12 cellular contexts compared by ENCODE assay signal in the genomic region with DNA sequence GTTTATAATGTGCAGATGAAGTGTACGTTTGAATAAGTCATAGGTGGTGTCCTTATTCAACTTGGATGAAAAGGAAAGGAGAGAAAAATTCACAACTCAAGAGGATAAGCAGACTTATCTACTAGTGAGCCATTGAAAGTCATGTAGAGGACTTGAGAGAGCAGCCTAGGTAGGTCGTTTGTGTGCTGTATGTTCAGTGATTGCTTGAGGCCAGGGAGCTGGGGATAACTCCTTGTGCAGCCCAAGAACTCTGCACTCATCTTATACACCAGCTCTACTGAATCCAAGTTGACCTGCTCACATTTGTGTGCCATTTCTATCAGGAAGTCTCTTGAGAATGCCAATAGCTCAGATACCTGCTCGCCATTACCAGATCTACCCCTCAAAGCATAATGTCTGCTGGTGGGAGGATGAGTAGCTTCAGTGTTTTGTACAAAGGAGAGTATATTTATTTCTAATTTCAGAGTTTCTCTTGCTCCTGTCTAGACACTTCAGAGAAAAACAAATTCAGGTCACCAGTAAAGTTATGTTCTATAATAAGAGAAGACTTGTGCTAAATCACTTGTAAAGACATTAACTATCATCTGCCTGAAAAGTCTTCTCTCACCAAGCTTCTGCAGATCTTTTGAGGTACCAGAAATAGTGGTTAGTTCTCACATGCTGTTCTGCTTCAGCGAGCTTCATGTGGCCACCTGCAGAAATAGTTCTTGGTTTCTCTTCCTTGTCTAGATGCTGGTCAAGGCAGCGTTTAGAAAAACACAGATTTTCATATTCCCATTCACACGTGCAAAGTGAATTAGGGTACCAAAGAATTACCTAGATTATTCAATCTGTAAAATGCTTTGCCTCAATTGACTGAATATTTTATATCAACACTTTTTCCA. TPM values are rescaled to one million over a fixed set of nuclear protein-coding genes. Genes with fewer than 3 reads are reported as not detected.
DNase-seq lines count a peak whose midpoint lies in the region; ATAC-seq lines count a peak whose summit lies in the region.
"Had no signal": no experiment of that assay in that cellular context is flagged by ENCODE, and none has a peak within 500 bp of the region (broad histone marks: within the 10 kb centered on the region; RNA-seq: fewer than 3 reads in every experiment).

No MANE protein-coding gene starts in this region.

- peak overlapping the region; percentile 31 for H3K27ac Mint-ChIP-seq in stimulated activated naive CD8-positive, alpha-beta T cell treated with anti-CD3 and anti-CD28 coated beads, Interleukin-15, Interleukin-2, amounts not matched to agents 100 ng/mL and 50 ng/mL, for 24 hours
- H3K27ac Mint-ChIP-seq in T-helper 2 cell treated with Interferon-gamma antibody and Interleukin-4, amounts not matched to agents 5 μg/mL and 100 μg/mL, for 36 hours = no peak overlapping the region
- H3K27ac Mint-ChIP-seq in activated T-helper 2 cell treated with anti-CD3 and anti-CD28 coated beads, Interferon-gamma antibody, Interleukin-2, Interleukin-4, amounts not matched to agents 10 μg/mL and 5 μg/mL and 100 μg/mL, durations not matched to agents 14 hours and 24 hours and 36 hours = no peak overlapping the region

- intact Hi-C loops in activated T-helper 2 cell treated with anti-CD3 and anti-CD28 coated beads, Interferon-gamma antibody, Interleukin-2, Interleukin-4, amounts not matched to agents 10 μg/mL and 5 μg/mL and 100 μg/mL, durations not matched to agents 14 hours and 24 hours and 36 hours (cut with micrococcal nuclease) = no loop called here

- H3K9me3 Mint-ChIP-seq in stimulated activated naive CD8-positive, alpha-beta T cell treated with anti-CD3 and anti-CD28 coated beads, Interleukin-15, Interleukin-2, amounts not matched to agents 100 ng/mL and 50 ng/mL, for 24 hours = peaks cover 3% of the 10 kb centered on the region
- H3K9me3 Mint-ChIP-seq in T-helper 2 cell treated with Interferon-gamma antibody and Interleukin-4, amounts not matched to agents 5 μg/mL and 100 μg/mL, for 36 hours = no peaks in the 10 kb centered on the region
- no peaks in the 10 kb centered on the region for H3K9me3 Mint-ChIP-seq in activated T-helper 2 cell treated with anti-CD3 and anti-CD28 coated beads, Interferon-gamma antibody, Interleukin-2, Interleukin-4, amounts not matched to agents 10 μg/mL and 5 μg/mL and 100 μg/mL, durations not matched to agents 14 hours and 24 hours and 36 hours

- H3K27me3 Mint-ChIP-seq in stimulated activated naive CD8-positive, alpha-beta T cell treated with anti-CD3 and anti-CD28 coated beads, Interleukin-15, Interleukin-2, amounts not matched to agents 100 ng/mL and 50 ng/mL, for 24 hours = no peaks in the 10 kb centered on the region
- H3K27me3 Mint-ChIP-seq in T-helper 2 cell treated with Interferon-gamma antibody and Interleukin-4, amounts not matched to agents 5 μg/mL and 100 μg/mL, for 36 hours (ENCODE audit: low read depth) = no peaks in the 10 kb centered on the region
- H3K27me3 Mint-ChIP-seq in activated T-helper 2 cell treated with anti-CD3 and anti-CD28 coated beads, Interferon-gamma antibody, Interleukin-2, Interleukin-4, amounts not matched to agents 10 μg/mL and 5 μg/mL and 100 μg/mL, durations not matched to agents 14 hours and 24 hours and 36 hours (ENCODE audit: low read depth) = no peaks in the 10 kb centered on the region

- no peak for ATAC-seq in stimulated activated naive CD8-positive, alpha-beta T cell treated with anti-CD3 and anti-CD28 coated beads, Interleukin-15, Interleukin-2, amounts not matched to agents 100 U/mL and 50 U/mL, for 24 hours
- peak; percentile 92 for ATAC-seq in HG02763 (IDR thresholded peaks at IDR 0.05; ENCODE audit: unreplicated experiment)

- peaks cover 70% of the 10 kb centered on the region for H3K4me1 Mint-ChIP-seq in stimulated activated naive CD8-positive, alpha-beta T cell treated with anti-CD3 and anti-CD28 coated beads, Interleukin-15, Interleukin-2, amounts not matched to agents 100 ng/mL and 50 ng/mL, for 24 hours (ENCODE audit: low read depth)
- peaks cover 28% of the 10 kb centered on the region for H3K4me1 Mint-ChIP-seq in T-helper 2 cell treated with Interferon-gamma antibody and Interleukin-4, amounts not matched to agents 5 μg/mL and 100 μg/mL, for 36 hours (ENCODE audit: low read depth)
- peaks cover 23% of the 10 kb centered on the region for H3K4me1 Mint-ChIP-seq in activated T-helper 2 cell treated with anti-CD3 and anti-CD28 coated beads, Interferon-gamma antibody, Interleukin-2, Interleukin-4, amounts not matched to agents 10 μg/mL and 5 μg/mL and 100 μg/mL, durations not matched to agents 14 hours and 24 hours and 36 hours (ENCODE audit: low read depth)

- no peak overlapping the region for H3K4me3 Mint-ChIP-seq in stimulated activated naive CD8-positive, alpha-beta T cell treated with anti-CD3 and anti-CD28 coated beads, Interleukin-15, Interleukin-2, amounts not matched to agents 100 ng/mL and 50 ng/mL, for 24 hours
- no peak overlapping the region for H3K4me3 Mint-ChIP-seq in T-helper 2 cell treated with Interferon-gamma antibody and Interleukin-4, amounts not matched to agents 5 μg/mL and 100 μg/mL, for 36 hours
- H3K4me3 Mint-ChIP-seq in activated T-helper 2 cell treated with anti-CD3 and anti-CD28 coated beads, Interferon-gamma antibody, Interleukin-2, Interleukin-4, amounts not matched to agents 10 μg/mL and 5 μg/mL and 100 μg/mL, durations not matched to agents 14 hours and 24 hours and 36 hours (ENCODE audit: low read depth) = no peak overlapping the region

- peaks cover 15% of the 10 kb centered on the region for H3K36me3 Mint-ChIP-seq in stimulated activated naive CD8-positive, alpha-beta T cell treated with anti-CD3 and anti-CD28 coated beads, Interleukin-15, Interleukin-2, amounts not matched to agents 100 ng/mL and 50 ng/mL, for 24 hours (ENCODE audit: low read depth)
- H3K36me3 Mint-ChIP-seq in T-helper 2 cell treated with Interferon-gamma antibody and Interleukin-4, amounts not matched to agents 5 μg/mL and 100 μg/mL, for 36 hours (ENCODE audit: low read depth) = peaks cover 22% of the 10 kb centered on the region
- H3K36me3 Mint-ChIP-seq in activated T-helper 2 cell treated with anti-CD3 and anti-CD28 coated beads, Interferon-gamma antibody, Interleukin-2, Interleukin-4, amounts not matched to agents 10 μg/mL and 5 μg/mL and 100 μg/mL, durations not matched to agents 14 hours and 24 hours and 36 hours (ENCODE audit: low read depth) = peaks cover 21% of the 10 kb centered on the region

- DNase-seq in stimulated activated naive CD8-positive, alpha-beta T cell treated with anti-CD3 and anti-CD28 coated beads, Interleukin-15, Interleukin-2, amounts not matched to agents 100 U/mL and 50 U/mL, for 24 hours = no peak
- DNase-seq in NAMALWA (ENCODE audit: low spot score) (peak; percentile 97), superior temporal gyrus (ENCODE audit: extremely low spot score) (peak; percentile 26), NCI-H69 (lab: John Stamatoyannopoulos, UW) (no peak)
- DNase-seq in T-helper 2 cell treated with Interferon-gamma antibody and Interleukin-4, amounts not matched to agents 5 μg/mL and 100 μg/mL, for 36 hours (ENCODE audit: low spot score) = no peak
- DNase-seq in activated T-helper 2 cell treated with anti-CD3 and anti-CD28 coated beads, Interferon-gamma antibody, Interleukin-2, Interleukin-4, amounts not matched to agents 10 μg/mL and 5 μg/mL and 100 μg/mL, durations not matched to agents 14 hours and 24 hours and 36 hours (ENCODE audit: low spot score) = no peak
- DNase-seq: activated CD4-positive, alpha-beta T cell treated with anti-CD3 and anti-CD28 coated beads, Interleukin-2, amount 50 U/mL, for 1 hour; islet precursor cell; NCI-H524 treated with DMSO at 0.1 percent for 48 hours; testis had no signal

RNA-seq across cellular contexts. Expression of a gene that starts 10.8 kb away (rescaled TPM):
- 71.0 and 73.0 TPM in 2 replicates for total RNA-seq in activated T-helper 2 cell treated with anti-CD3 and anti-CD28 coated beads, Interferon-gamma antibody, Interleukin-2, Interleukin-4, amounts not matched to agents 10 μg/mL and 5 μg/mL and 100 μg/mL, durations not matched to agents 14 hours and 24 hours and 36 hours

Comparison
In these comparisons a context has a peak if more than half of its experiments do, and no peak if none do; other contexts are left out.
1. DNase-seq: peak in NAMALWA (single experiment) and superior temporal gyrus (single experiment); none in stimulated activated naive CD8-positive, alpha-beta T cell treated with anti-CD3 and anti-CD28 coated beads, Interleukin-15, Interleukin-2, amounts not matched to agents 100 U/mL and 50 U/mL, for 24 hours (single experiment), NCI-H69 (single experiment), T-helper 2 cell treated with Interferon-gamma antibody and Interleukin-4, amounts not matched to agents 5 μg/mL and 100 μg/mL, for 36 hours (single experiment) and activated T-helper 2 cell treated with anti-CD3 and anti-CD28 coated beads, Interferon-gamma antibody, Interleukin-2, Interleukin-4, amounts not matched to agents 10 μg/mL and 5 μg/mL and 100 μg/mL, durations not matched to agents 14 hours and 24 hours and 36 hours (single experiment).